ENCODE assay signal across 8 cellular contexts in the genomic region with DNA sequence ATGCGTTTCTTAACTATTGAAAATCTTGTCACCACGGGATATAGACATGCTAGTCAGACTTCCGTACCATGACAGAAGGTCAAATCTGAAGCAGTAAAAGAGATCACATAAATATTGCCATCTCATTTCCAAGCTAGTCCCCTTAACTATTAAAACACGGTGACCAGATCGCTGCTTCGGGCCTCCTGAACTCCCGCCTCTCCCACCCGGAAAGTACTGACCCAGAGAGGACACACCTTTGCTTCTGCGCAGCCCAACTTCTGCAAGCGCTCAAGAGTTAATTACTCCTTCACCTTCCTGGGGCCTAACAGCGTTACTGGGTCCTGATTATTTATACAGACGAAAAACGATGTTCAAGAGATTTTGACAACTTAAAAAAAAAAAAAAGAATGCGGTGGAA. TPM values are rescaled to one million over a fixed set of nuclear protein-coding genes. Genes with fewer than 3 reads are reported as not detected.
A peak's percentile ranks its signal among the peaks of the same experiment; 100 is the strongest.
DNase-seq lines count a peak whose midpoint lies in the region; ATAC-seq and TF ChIP-seq lines count a peak whose summit lies in the region.

No MANE protein-coding gene starts in this region.

- H3K27me3 Mint-ChIP-seq in endothelial cell (ENCODE audit: unreplicated experiment): peaks cover 4% of the 10 kb centered on the region
- H3K27me3 Mint-ChIP-seq in osteocyte (ENCODE audit: unreplicated experiment): no peaks in the 10 kb centered on the region

- H3K9me3 ChIP-seq in NT2/D1 (ENCODE audit: insufficient read depth, low read length): no peaks in the 10 kb centered on the region

- H3K4me3 Mint-ChIP-seq in endothelial cell (ENCODE audit: unreplicated experiment) (peak overlapping the region; percentile 96), osteocyte (ENCODE audit: unreplicated experiment) (peak overlapping the region; percentile 92)

- ATAC-seq in GM19395 (IDR thresholded peaks at IDR 0.05; ENCODE audit: unreplicated experiment) (no peak), HG03045 (IDR thresholded peaks at IDR 0.05; ENCODE audit: unreplicated experiment) (no peak)

- H3K27me3 ChIP-seq in NT2/D1 (ENCODE audit: insufficient read depth, insufficient read length): peaks cover 10% of the 10 kb centered on the region

- intact Hi-C loops in posterior vena cava (cut with DNase I): loop anchor here in 1 of 2 donors (5.0 kb wide), 1 partner anchor 40 kb away; no protein-coding TSS in a partner anchor

- H3K36me3 ChIP-seq in NT2/D1 (ENCODE audit: insufficient read depth, insufficient read length, low read length): peaks cover 16% of the 10 kb centered on the region

- H3K4me1 Mint-ChIP-seq in endothelial cell (ENCODE audit: unreplicated experiment): peaks cover 45% of the 10 kb centered on the region
- peaks cover 63% of the 10 kb centered on the region for H3K4me1 Mint-ChIP-seq in osteocyte (ENCODE audit: unreplicated experiment)

- H3K9ac ChIP-seq in NT2/D1 (ENCODE audit: insufficient read length, low read depth): peak overlapping the region; percentile 76

- peaks cover 6% of the 10 kb centered on the region for H3K4me1 ChIP-seq in NT2/D1 (ENCODE audit: insufficient read depth, insufficient read length)

- H3K36me3 Mint-ChIP-seq in endothelial cell (ENCODE audit: low read depth, unreplicated experiment): no peaks in the 10 kb centered on the region
- H3K36me3 Mint-ChIP-seq in osteocyte (ENCODE audit: unreplicated experiment): peaks cover 1% of the 10 kb centered on the region

- H3K27ac Mint-ChIP-seq in endothelial cell (ENCODE audit: unreplicated experiment) (peak overlapping the region; percentile 49), osteocyte (ENCODE audit: unreplicated experiment) (peak overlapping the region; percentile 84)

- TF ChIP-seq CTCF in endothelial cell (IDR thresholded peaks at IDR 0.05; ENCODE audit: unreplicated experiment) (no peak), osteocyte (IDR thresholded peaks at IDR 0.05) (no peak)

- peak overlapping the region; percentile 66 for H3K4me3 ChIP-seq in NT2/D1 (ENCODE audit: insufficient read length, low read depth)

- H3K9me3 Mint-ChIP-seq in endothelial cell (ENCODE audit: unreplicated experiment) (no peaks in the 10 kb centered on the region), osteocyte (ENCODE audit: unreplicated experiment) (no peaks in the 10 kb centered on the region)

- DNase-seq in DMS53 (lab: John Stamatoyannopoulos, UW) (peak; percentile 52), DMS53 treated with DMSO at 0.1 percent for 48 hours (lab: John Stamatoyannopoulos, UW; ENCODE audit: unreplicated experiment) (no peak), NT2/D1 (ENCODE audit: low read depth, low spot score) (no peak), endothelial cell (ENCODE audit: low spot score) (peak; percentile 6), osteocyte (ENCODE audit: extremely low spot score, unreplicated experiment) (no peak), posterior vena cava (ENCODE audit: low spot score) (no peak)

RNA-seq across cellular contexts. Expression of a gene that starts 0.7 kb away (rescaled TPM):
- total RNA-seq in endothelial cell (ENCODE audit: unreplicated experiment): 49.0 TPM
- 71.4 and 78.5 TPM in 2 replicates for total RNA-seq in osteocyte
- total RNA-seq in posterior vena cava: 100 to 1,000 TPM; 102 to 125 TPM

RNA-seq across cellular contexts. Expression of a gene that starts 29.3 kb away (rescaled TPM):
- total RNA-seq in endothelial cell (ENCODE audit: unreplicated experiment): 84.9 TPM
- 101 and 108 TPM in 2 replicates for total RNA-seq in osteocyte
- 10 to 100 TPM; 43.3 to 51.2 TPM for total RNA-seq in posterior vena cava

Comparison
In these comparisons a context has a peak if more than half of its experiments do, and no peak if none do; other contexts are left out.
1. DNase-seq: peak in DMS53 (single experiment) and endothelial cell (single experiment); none in DMS53 treated with DMSO at 0.1 percent for 48 hours (single experiment), NT2/D1 (single experiment), osteocyte (single experiment) and posterior vena cava (single experiment).